In genomic region chr10:132494831-132495230, GRCh38 we compare ENCODE assay signal across 17 cellular contexts. TPM values are rescaled to one million over a fixed set of nuclear protein-coding genes. Genes with fewer than 3 reads are reported as not detected.
DNase-seq lines count a peak whose midpoint lies in the region; ATAC-seq and TF ChIP-seq lines count a peak whose summit lies in the region.
"Had no signal": no experiment of that assay in that cellular context is flagged by ENCODE, and none has a peak within 500 bp of the region (broad histone marks: within the 10 kb centered on the region; RNA-seq: fewer than 3 reads in every experiment).

No MANE protein-coding gene starts in this region.

- H3K36me3 Mint-ChIP-seq in memory B cell = no peaks in the 10 kb centered on the region
- no peaks in the 10 kb centered on the region for H3K36me3 Mint-ChIP-seq in CD4-positive, alpha-beta T cell (ENCODE audit: low read depth)
- H3K36me3 Mint-ChIP-seq: CD8-positive, alpha-beta memory T cell; IgD-negative memory B cell had no signal

- ATAC-seq in memory B cell (ENCODE audit: low read depth) = no peak
- ATAC-seq in GM18909 (IDR thresholded peaks at IDR 0.05; ENCODE audit: poor library complexity, unreplicated experiment) = no peak
- no peak for ATAC-seq in CD4-positive, alpha-beta T cell (ENCODE audit: poor library complexity)
- ATAC-seq: A549, HCT116 had no signal

- no peak for DNase-seq in caudate nucleus (lab: John Stamatoyannopoulos, UW)
- DNase-seq in memory B cell (ENCODE audit: low spot score in 2 of 2) = no peak
- DNase-seq in sigmoid colon = peak; percentile 9
- peak; percentile 15 to 17 for DNase-seq in uterus
- no peak for DNase-seq in CD4-positive, alpha-beta T cell
- DNase-seq in activated CD4-positive, alpha-beta T cell treated with anti-CD3 and anti-CD28 coated beads for 4 hours = no peak
- DNase-seq: BE2C; Caco-2; CD8-positive, alpha-beta memory T cell; DND-41; GDM1; GM23248 had no signal

- no peaks in the 10 kb centered on the region for H3K9me3 Mint-ChIP-seq in memory B cell
- H3K9me3 Mint-ChIP-seq in CD4-positive, alpha-beta T cell = no peaks in the 10 kb centered on the region
- H3K9me3 Mint-ChIP-seq: CD8-positive, alpha-beta memory T cell; IgD-negative memory B cell had no signal

- no peak for TF ChIP-seq EP300 in sigmoid colon (IDR thresholded peaks at IDR 0.05)

- CTCF ChIA-PET in CD4-positive, alpha-beta T cell (lab: Charles Lee) = no interaction called here

- H3K27me3 ChIP-seq in sigmoid colon (no peaks in the 10 kb centered on the region), uterus (no peaks in the 10 kb centered on the region)
- no peaks in the 10 kb centered on the region for H3K27me3 ChIP-seq in CD4-positive, alpha-beta T cell (ENCODE audit: control insufficient read depth, insufficient read depth, low read length)
- H3K27me3 ChIP-seq: BE2C had no signal

- H3K4me1 Mint-ChIP-seq in memory B cell = peaks cover 2% of the 10 kb centered on the region
- H3K4me1 Mint-ChIP-seq in CD4-positive, alpha-beta T cell (ENCODE audit: low read depth) = no peaks in the 10 kb centered on the region
- H3K4me1 Mint-ChIP-seq: CD8-positive, alpha-beta memory T cell had no signal

- H3K9me3 ChIP-seq in sigmoid colon (no peaks in the 10 kb centered on the region), uterus (no peaks in the 10 kb centered on the region)
- H3K9me3 ChIP-seq in CD4-positive, alpha-beta T cell (ENCODE audit: control insufficient read depth, low read length) = no peaks in the 10 kb centered on the region
- H3K9me3 ChIP-seq: A549, BE2C, Caco-2 had no signal

- 69 to 80% methylated on average over 7 of the region's 7 CpGs for WGBS in sigmoid colon, 2 donors

- intact Hi-C loops in sigmoid colon (cut with DNase I) = no loop called here
- intact Hi-C loops in uterus (cut with DNase I; ENCODE audit: low total_unique reads) = no loop called here
- intact Hi-C loops in CD4-positive, alpha-beta T cell (cut with DNase I, micrococcal nuclease) = no loop called here

- no peak for TF ChIP-seq POLR2A in sigmoid colon (IDR thresholded peaks at IDR 0.05)
- no peak for TF ChIP-seq POLR2A in uterus (IDR thresholded peaks at IDR 0.05)

- H3K4me3 Mint-ChIP-seq in memory B cell = no peak overlapping the region
- H3K4me3 Mint-ChIP-seq in CD4-positive, alpha-beta T cell = no peak overlapping the region
- H3K4me3 Mint-ChIP-seq: CD8-positive, alpha-beta memory T cell; IgD-negative memory B cell had no signal

- POLR2A ChIA-PET in CD4-positive, alpha-beta T cell (lab: Charles Lee) = no interaction called here

- H3K27ac ChIP-seq in caudate nucleus (ENCODE audit: low read depth, low read length) (peak overlapping the region; percentile 85), sigmoid colon (peak overlapping the region in 1 of 4 donors; percentile 4), uterus (peak overlapping the region; percentile 66 to 84)
- H3K27ac ChIP-seq in CD4-positive, alpha-beta T cell (ENCODE audit: low read depth, low read length) = no peak overlapping the region
- H3K27ac ChIP-seq: A549, C4-2B, GM23248 had no signal

- H3K4me1 ChIP-seq in sigmoid colon (peaks cover 0 to 15% (median 2%) of the 10 kb centered on the region in 4 donors), uterus (peaks cover 12 to 15% of the 10 kb centered on the region in 2 donors)
- H3K4me1 ChIP-seq: BE2C, Caco-2 had no signal

- H3K4me3 ChIP-seq in sigmoid colon (no peak overlapping the region), uterus (no peak overlapping the region)
- H3K4me3 ChIP-seq: A549, GM23248 had no signal

- H3K27ac Mint-ChIP-seq in memory B cell = peak overlapping the region; percentile 64
- H3K27ac Mint-ChIP-seq in CD4-positive, alpha-beta T cell = no peak overlapping the region
- H3K27ac Mint-ChIP-seq: CD8-positive, alpha-beta memory T cell; IgD-negative memory B cell had no signal

- H3K36me3 ChIP-seq in sigmoid colon (no peaks in the 10 kb centered on the region), uterus (no peaks in the 10 kb centered on the region)
- H3K36me3 ChIP-seq: BE2C had no signal

- TF ChIP-seq CTCF in sigmoid colon (IDR thresholded peaks at IDR 0.05) (no peak), uterus (IDR thresholded peaks at IDR 0.05) (no peak)
- no peak for TF ChIP-seq CTCF in CD4-positive, alpha-beta T cell (IDR thresholded peaks at IDR 0.05)

- H3K27me3 Mint-ChIP-seq in memory B cell = peaks cover 13% of the 10 kb centered on the region
- no peaks in the 10 kb centered on the region for H3K27me3 Mint-ChIP-seq in CD4-positive, alpha-beta T cell

RNA-seq across cellular contexts. Expression of gene INPP5A, which starts 42.8 kb away (rescaled TPM):
- total RNA-seq in sigmoid colon (100 to 1,000 TPM; 100 to 132 (median 112) TPM), uterus (100 to 1,000 TPM in 1 of 4 donors, 10 to 100 TPM in 3; 22.5 to 160 (median 93.2) TPM)
- 10 to 100 TPM; 17.6 to 21.0 (median 20.3) TPM for polyA plus RNA-seq in sigmoid colon
- 10 to 100 TPM; 22.0 to 24.8 TPM for total RNA-seq in CD4-positive, alpha-beta T cell

Comparison
In these comparisons a context has a peak if more than half of its experiments do, and no peak if none do; other contexts are left out.
1. DNase-seq: peak in sigmoid colon (single experiment) and uterus (2 of 2); none in caudate nucleus (0 of 61), memory B cell (0 of 2), CD4-positive, alpha-beta T cell (0 of 10) and activated CD4-positive, alpha-beta T cell treated with anti-CD3 and anti-CD28 coated beads for 4 hours (0 of 2).